ENCODE assay signal across 9 cellular contexts in genomic region chr2:167862787-167863186, GRCh38.
A peak's percentile ranks its signal among the peaks of the same experiment; 100 is the strongest.
DNase-seq lines count a peak whose midpoint lies in the region; ATAC-seq and TF ChIP-seq lines count a peak whose summit lies in the region.
"Had no signal": no experiment of that assay in that cellular context is flagged by ENCODE, and none has a peak within 500 bp of the region (broad histone marks: within the 10 kb centered on the region; RNA-seq: fewer than 3 reads in every experiment).

No MANE protein-coding gene starts in this region.

- TF ChIP-seq CTCF in kidney epithelial cell (IDR thresholded peaks at IDR 0.05; ENCODE audit: insufficient read depth, low read length, poor library complexity, severe bottlenecking) (no peak), adrenal gland (IDR thresholded peaks at IDR 0.05) (no peak)

- intact Hi-C loops in adrenal gland (cut with DNase I): no loop called here

- no peaks in the 10 kb centered on the region for H3K27me3 ChIP-seq in kidney epithelial cell (ENCODE audit: control insufficient read depth, insufficient read depth, low read length)
- no peaks in the 10 kb centered on the region for H3K27me3 ChIP-seq in adrenal gland

- H3K4me3 ChIP-seq in kidney epithelial cell (ENCODE audit: low read depth, low read length) (no peak overlapping the region), adrenal gland (no peak overlapping the region)

- H3K36me3 ChIP-seq in kidney epithelial cell (ENCODE audit: control insufficient read depth, insufficient read depth, low read length) (no peaks in the 10 kb centered on the region), adrenal gland (replicated peaks in 1 of 2) (no peaks in the 10 kb centered on the region)

- no peak for TF ChIP-seq POLR2A in adrenal gland (IDR thresholded peaks at IDR 0.05)

- 65 to 73% (median 68%) methylated on average over 3 of the region's 3 CpGs for WGBS in adrenal gland, 4 donors

- CTCF ChIA-PET in HEK293T (lab: Yijun Ruan, JAX): no interaction called here

- no peaks in the 10 kb centered on the region for H3K9me3 ChIP-seq in adrenal gland (replicated peaks in 1 of 3)

- H3K4me1 ChIP-seq in adrenal gland (replicated peaks in 1 of 2): no peaks in the 10 kb centered on the region

- DNase-seq in NCI-H187 treated with DMSO at 0.1 percent for 48 hours (lab: John Stamatoyannopoulos, UW) (peak; percentile 30), kidney epithelial cell (ENCODE audit: low read depth) (peak; percentile 84), DMS79 (lab: John Stamatoyannopoulos, UW) (no peak), adrenal gland (no peak), HEK293T (ENCODE audit: extremely low spot score) (no peak)

- no peak overlapping the region for H3K27ac ChIP-seq in adrenal gland
- H3K27ac ChIP-seq: HL-60 had no signal

- POLR2A ChIA-PET in HEK293T (lab: Yijun Ruan, JAX): no interaction called here

- ATAC-seq in GM19035 (IDR thresholded peaks at IDR 0.05; ENCODE audit: unreplicated experiment) (peak; percentile 60), HG02623 (IDR thresholded peaks at IDR 0.05; ENCODE audit: unreplicated experiment) (peak; percentile 63), HG03439 (IDR thresholded peaks at IDR 0.05; ENCODE audit: unreplicated experiment) (no peak)

TF ChIP-seq in HEK293T, 16 proteins besides CTCF, POLR2A, EP300 and RAD21:
- TF ChIP-seq LEF1 (IDR thresholded peaks at IDR 0.05; ENCODE audit: borderline replicate concordance) (no peak), NFRKB (IDR thresholded peaks at IDR 0.05) (no peak), SUZ12 (IDR thresholded peaks at IDR 0.05) (no peak), SP1 (IDR thresholded peaks at IDR 0.05) (no peak), ZNF384 (IDR thresholded peaks at IDR 0.05) (no peak), ELF4 (IDR thresholded peaks at IDR 0.05) (no peak), FOXA1 (IDR thresholded peaks at IDR 0.05) (no peak), FOXM1 (IDR thresholded peaks at IDR 0.05; ENCODE audit: borderline replicate concordance) (no peak), L3MBTL2 (conservative IDR thresholded peaks at IDR 0.05) (no peak), CTBP1 (IDR thresholded peaks at IDR 0.05; ENCODE audit: borderline replicate concordance) (no peak), TARDBP (IDR thresholded peaks at IDR 0.05) (no peak), BHLHE40 (IDR thresholded peaks at IDR 0.05; ENCODE audit: borderline replicate concordance) (no peak)
TF ChIP-seq in HEK293T: peak in this region for 0.

Comparison
In these comparisons a context has a peak if more than half of its experiments do, and no peak if none do; other contexts are left out.
1. DNase-seq: peak in NCI-H187 treated with DMSO at 0.1 percent for 48 hours (single experiment) and kidney epithelial cell (single experiment); none in DMS79 (single experiment), adrenal gland (0 of 7) and HEK293T (single experiment).